Comparison of ENCODE assay signal across 1 cellular context in the genomic region with DNA sequence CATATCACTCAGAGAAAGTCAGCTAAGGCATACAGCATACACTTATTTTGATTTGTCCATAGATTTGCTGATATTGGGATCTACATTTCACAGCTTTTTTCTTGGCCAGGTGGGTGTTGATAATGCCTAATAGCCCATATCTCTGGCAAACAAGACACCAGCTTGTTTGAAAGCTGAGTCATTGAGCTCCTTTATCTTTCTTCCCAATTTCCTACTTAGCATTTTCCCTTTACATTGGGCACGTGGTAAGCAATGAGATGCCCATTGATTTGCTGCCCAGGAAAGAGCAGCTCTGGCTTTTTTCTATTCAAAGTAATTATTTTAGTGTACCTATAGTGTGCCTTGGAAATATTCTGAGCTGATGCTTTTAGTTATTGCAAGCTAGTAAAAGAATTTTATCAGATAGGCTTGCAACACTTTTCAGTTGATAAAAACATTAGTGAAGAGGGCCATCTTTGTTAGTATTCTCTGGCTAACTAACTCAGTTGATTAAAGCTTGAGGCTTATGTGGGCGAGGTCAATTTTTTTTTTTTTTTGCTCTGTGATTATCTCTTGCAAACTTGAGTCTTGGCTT.
TF ChIP-seq lines count a peak whose summit lies in the region.

No MANE protein-coding gene starts in this region.

TF ChIP-seq in K562, 482 proteins besides CTCF, POLR2A, EP300 and RAD21 (continued from another document and continues in another):
- TF ChIP-seq, protein P1, sequence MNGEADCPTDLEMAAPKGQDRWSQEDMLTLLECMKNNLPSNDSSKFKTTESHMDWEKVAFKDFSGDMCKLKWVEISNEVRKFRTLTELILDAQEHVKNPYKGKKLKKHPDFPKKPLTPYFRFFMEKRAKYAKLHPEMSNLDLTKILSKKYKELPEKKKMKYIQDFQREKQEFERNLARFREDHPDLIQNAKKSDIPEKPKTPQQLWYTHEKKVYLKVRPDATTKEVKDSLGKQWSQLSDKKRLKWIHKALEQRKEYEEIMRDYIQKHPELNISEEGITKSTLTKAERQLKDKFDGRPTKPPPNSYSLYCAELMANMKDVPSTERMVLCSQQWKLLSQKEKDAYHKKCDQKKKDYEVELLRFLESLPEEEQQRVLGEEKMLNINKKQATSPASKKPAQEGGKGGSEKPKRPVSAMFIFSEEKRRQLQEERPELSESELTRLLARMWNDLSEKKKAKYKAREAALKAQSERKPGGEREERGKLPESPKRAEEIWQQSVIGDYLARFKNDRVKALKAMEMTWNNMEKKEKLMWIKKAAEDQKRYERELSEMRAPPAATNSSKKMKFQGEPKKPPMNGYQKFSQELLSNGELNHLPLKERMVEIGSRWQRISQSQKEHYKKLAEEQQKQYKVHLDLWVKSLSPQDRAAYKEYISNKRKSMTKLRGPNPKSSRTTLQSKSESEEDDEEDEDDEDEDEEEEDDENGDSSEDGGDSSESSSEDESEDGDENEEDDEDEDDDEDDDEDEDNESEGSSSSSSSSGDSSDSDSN (IDR thresholded peaks at IDR 0.05; ENCODE audit: borderline replicate concordance in 1 of 2, low read depth in 2 of 2, low read length in 2 of 2): no peak
- TF ChIP-seq ZNF274 (IDR thresholded peaks at IDR 0.05; ENCODE audit: borderline replicate concordance, low read depth, low read length) (peak; percentile 78), ZNF24 (IDR thresholded peaks at IDR 0.05) (peak; percentile 42; the same call in 1 of the 2 replicates), MTA1 (IDR thresholded peaks at IDR 0.05; ENCODE audit: borderline replicate concordance) (peak; percentile 94), TAL1 (IDR thresholded peaks at IDR 0.05) (peak; percentile 100), RBM22 (IDR thresholded peaks at IDR 0.05; ENCODE audit: low read depth, low read length, poor library complexity, severe bottlenecking) (no peak), ZNF175 (CRISPR knock-in tag; IDR thresholded peaks at IDR 0.05; ENCODE audit: low read depth) (peak; percentile 96), CSDE1 (IDR thresholded peaks at IDR 0.05) (no peak), E2F3 (CRISPR knock-in tag; IDR thresholded peaks at IDR 0.05) (no peak), EZH2 (IDR thresholded peaks at IDR 0.05; ENCODE audit: borderline replicate concordance, low read depth, low read length) (peak; percentile 61; the same call in 1 of the 2 replicates), SIN3B (IDR thresholded peaks at IDR 0.05; ENCODE audit: low read depth) (no peak), TAF7 (tag; IDR thresholded peaks at IDR 0.05) (no peak), ZNF224 (CRISPR knock-in tag; IDR thresholded peaks at IDR 0.05) (no peak), HDAC8 (tag; IDR thresholded peaks at IDR 0.05) (no peak), NFIC (IDR thresholded peaks at IDR 0.05) (peak; percentile 96), CBX3 (IDR thresholded peaks at IDR 0.05; ENCODE audit: borderline replicate concordance in 1 of 2, low read length in 2 of 2) (peak in 1 of 2 experiments; percentile 46; a peak in 1 of 3 replicates), NCOA1 (IDR thresholded peaks at IDR 0.05; ENCODE audit: low read depth) (peak; percentile 94), PTBP1 (IDR thresholded peaks at IDR 0.05; ENCODE audit: low read depth, low read length) (no peak), PRMT5 (CRISPR knock-in tag; IDR thresholded peaks at IDR 0.05) (no peak), TSC22D4 (tag; IDR thresholded peaks at IDR 0.05) (no peak), DNMT1 (IDR thresholded peaks at IDR 0.05) (peak; percentile 6; the same call in 1 of the 2 replicates), ZNF408 (CRISPR knock-in tag; IDR thresholded peaks at IDR 0.05; ENCODE audit: low read depth) (no peak), GABPB1 (CRISPR knock-in tag; IDR thresholded peaks at IDR 0.05) (no peak; the same call in 1 of the 2 replicates), NR2C1 (IDR thresholded peaks at IDR 0.05) (no peak), NR2C1 (tag; IDR thresholded peaks at IDR 0.05) (peak; percentile 70), ZNF436 (CRISPR knock-in tag; IDR thresholded peaks at IDR 0.05) (no peak), TRIM28 (IDR thresholded peaks at IDR 0.05) (0 out of 2 replicates have a peak, but pooled peaks have one; percentile 11), TAF1 (IDR thresholded peaks at IDR 0.05; ENCODE audit: control insufficient read depth, extremely low read depth, insufficient read depth, low read length, severe bottlenecking) (no peak), ZNF134 (CRISPR knock-in tag; conservative IDR thresholded peaks at IDR 0.05) (peak; percentile 69; the same call in 1 of the 2 replicates), XRCC5 (IDR thresholded peaks at IDR 0.05; ENCODE audit: low read depth, low read length) (no peak), GATAD2B (IDR thresholded peaks at IDR 0.05; ENCODE audit: borderline replicate concordance) (peak; percentile 99), ZFX (CRISPR knock-in tag; IDR thresholded peaks at IDR 0.05) (0 out of 2 replicates have a peak, but pooled peaks have one; percentile 5)
- TF ChIP-seq, protein P2, sequence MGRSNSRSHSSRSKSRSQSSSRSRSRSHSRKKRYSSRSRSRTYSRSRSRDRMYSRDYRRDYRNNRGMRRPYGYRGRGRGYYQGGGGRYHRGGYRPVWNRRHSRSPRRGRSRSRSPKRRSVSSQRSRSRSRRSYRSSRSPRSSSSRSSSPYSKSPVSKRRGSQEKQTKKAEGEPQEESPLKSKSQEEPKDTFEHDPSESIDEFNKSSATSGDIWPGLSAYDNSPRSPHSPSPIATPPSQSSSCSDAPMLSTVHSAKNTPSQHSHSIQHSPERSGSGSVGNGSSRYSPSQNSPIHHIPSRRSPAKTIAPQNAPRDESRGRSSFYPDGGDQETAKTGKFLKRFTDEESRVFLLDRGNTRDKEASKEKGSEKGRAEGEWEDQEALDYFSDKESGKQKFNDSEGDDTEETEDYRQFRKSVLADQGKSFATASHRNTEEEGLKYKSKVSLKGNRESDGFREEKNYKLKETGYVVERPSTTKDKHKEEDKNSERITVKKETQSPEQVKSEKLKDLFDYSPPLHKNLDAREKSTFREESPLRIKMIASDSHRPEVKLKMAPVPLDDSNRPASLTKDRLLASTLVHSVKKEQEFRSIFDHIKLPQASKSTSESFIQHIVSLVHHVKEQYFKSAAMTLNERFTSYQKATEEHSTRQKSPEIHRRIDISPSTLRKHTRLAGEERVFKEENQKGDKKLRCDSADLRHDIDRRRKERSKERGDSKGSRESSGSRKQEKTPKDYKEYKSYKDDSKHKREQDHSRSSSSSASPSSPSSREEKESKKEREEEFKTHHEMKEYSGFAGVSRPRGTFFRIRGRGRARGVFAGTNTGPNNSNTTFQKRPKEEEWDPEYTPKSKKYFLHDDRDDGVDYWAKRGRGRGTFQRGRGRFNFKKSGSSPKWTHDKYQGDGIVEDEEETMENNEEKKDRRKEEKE (IDR thresholded peaks at IDR 0.05; ENCODE audit: borderline replicate concordance in 1 of 2, control insufficient read depth in 1 of 2, low read depth in 2 of 2, low read length in 1 of 2): peak in 1 of 2 experiments; percentile 79; a peak in 1 of 4 replicates
- TF ChIP-seq, protein P3, sequence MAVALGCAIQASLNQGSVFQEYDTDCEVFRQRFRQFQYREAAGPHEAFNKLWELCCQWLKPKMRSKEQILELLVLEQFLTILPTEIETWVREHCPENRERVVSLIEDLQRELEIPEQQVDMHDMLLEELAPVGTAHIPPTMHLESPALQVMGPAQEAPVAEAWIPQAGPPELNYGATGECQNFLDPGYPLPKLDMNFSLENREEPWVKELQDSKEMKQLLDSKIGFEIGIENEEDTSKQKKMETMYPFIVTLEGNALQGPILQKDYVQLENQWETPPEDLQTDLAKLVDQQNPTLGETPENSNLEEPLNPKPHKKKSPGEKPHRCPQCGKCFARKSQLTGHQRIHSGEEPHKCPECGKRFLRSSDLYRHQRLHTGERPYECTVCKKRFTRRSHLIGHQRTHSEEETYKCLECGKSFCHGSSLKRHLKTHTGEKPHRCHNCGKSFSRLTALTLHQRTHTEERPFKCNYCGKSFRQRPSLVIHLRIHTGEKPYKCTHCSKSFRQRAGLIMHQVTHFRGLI (CRISPR knock-in tag; IDR thresholded peaks at IDR 0.05): peak; percentile 73; the same call in 1 of the 2 replicates
- TF ChIP-seq, protein P4, sequence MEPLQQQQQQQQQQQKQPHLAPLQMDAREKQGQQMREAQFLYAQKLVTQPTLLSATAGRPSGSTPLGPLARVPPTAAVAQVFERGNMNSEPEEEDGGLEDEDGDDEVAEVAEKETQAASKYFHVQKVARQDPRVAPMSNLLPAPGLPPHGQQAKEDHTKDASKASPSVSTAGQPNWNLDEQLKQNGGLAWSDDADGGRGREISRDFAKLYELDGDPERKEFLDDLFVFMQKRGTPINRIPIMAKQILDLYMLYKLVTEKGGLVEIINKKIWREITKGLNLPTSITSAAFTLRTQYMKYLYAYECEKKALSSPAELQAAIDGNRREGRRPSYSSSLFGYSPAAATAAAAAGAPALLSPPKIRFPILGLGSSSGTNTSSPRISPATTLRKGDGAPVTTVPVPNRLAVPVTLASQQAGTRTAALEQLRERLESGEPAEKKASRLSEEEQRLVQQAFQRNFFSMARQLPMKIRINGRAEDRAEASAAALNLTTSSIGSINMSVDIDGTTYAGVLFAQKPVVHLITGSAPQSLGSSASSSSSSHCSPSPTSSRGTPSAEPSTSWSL (CRISPR knock-in tag; IDR thresholded peaks at IDR 0.05; ENCODE audit: borderline replicate concordance): no peak
- TF ChIP-seq, protein P5, sequence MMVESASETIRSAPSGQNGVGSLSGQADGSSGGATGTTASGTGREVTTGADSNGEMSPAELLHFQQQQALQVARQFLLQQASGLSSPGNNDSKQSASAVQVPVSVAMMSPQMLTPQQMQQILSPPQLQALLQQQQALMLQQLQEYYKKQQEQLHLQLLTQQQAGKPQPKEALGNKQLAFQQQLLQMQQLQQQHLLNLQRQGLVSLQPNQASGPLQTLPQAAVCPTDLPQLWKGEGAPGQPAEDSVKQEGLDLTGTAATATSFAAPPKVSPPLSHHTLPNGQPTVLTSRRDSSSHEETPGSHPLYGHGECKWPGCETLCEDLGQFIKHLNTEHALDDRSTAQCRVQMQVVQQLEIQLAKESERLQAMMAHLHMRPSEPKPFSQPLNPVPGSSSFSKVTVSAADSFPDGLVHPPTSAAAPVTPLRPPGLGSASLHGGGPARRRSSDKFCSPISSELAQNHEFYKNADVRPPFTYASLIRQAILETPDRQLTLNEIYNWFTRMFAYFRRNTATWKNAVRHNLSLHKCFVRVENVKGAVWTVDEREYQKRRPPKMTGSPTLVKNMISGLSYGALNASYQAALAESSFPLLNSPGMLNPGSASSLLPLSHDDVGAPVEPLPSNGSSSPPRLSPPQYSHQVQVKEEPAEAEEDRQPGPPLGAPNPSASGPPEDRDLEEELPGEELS (CRISPR knock-in tag; IDR thresholded peaks at IDR 0.05; ENCODE audit: borderline replicate concordance): no peak
- TF ChIP-seq, protein P6, sequence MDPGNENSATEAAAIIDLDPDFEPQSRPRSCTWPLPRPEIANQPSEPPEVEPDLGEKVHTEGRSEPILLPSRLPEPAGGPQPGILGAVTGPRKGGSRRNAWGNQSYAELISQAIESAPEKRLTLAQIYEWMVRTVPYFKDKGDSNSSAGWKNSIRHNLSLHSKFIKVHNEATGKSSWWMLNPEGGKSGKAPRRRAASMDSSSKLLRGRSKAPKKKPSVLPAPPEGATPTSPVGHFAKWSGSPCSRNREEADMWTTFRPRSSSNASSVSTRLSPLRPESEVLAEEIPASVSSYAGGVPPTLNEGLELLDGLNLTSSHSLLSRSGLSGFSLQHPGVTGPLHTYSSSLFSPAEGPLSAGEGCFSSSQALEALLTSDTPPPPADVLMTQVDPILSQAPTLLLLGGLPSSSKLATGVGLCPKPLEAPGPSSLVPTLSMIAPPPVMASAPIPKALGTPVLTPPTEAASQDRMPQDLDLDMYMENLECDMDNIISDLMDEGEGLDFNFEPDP (CRISPR knock-in tag; IDR thresholded peaks at IDR 0.05): no peak
- TF ChIP-seq, protein P7, sequence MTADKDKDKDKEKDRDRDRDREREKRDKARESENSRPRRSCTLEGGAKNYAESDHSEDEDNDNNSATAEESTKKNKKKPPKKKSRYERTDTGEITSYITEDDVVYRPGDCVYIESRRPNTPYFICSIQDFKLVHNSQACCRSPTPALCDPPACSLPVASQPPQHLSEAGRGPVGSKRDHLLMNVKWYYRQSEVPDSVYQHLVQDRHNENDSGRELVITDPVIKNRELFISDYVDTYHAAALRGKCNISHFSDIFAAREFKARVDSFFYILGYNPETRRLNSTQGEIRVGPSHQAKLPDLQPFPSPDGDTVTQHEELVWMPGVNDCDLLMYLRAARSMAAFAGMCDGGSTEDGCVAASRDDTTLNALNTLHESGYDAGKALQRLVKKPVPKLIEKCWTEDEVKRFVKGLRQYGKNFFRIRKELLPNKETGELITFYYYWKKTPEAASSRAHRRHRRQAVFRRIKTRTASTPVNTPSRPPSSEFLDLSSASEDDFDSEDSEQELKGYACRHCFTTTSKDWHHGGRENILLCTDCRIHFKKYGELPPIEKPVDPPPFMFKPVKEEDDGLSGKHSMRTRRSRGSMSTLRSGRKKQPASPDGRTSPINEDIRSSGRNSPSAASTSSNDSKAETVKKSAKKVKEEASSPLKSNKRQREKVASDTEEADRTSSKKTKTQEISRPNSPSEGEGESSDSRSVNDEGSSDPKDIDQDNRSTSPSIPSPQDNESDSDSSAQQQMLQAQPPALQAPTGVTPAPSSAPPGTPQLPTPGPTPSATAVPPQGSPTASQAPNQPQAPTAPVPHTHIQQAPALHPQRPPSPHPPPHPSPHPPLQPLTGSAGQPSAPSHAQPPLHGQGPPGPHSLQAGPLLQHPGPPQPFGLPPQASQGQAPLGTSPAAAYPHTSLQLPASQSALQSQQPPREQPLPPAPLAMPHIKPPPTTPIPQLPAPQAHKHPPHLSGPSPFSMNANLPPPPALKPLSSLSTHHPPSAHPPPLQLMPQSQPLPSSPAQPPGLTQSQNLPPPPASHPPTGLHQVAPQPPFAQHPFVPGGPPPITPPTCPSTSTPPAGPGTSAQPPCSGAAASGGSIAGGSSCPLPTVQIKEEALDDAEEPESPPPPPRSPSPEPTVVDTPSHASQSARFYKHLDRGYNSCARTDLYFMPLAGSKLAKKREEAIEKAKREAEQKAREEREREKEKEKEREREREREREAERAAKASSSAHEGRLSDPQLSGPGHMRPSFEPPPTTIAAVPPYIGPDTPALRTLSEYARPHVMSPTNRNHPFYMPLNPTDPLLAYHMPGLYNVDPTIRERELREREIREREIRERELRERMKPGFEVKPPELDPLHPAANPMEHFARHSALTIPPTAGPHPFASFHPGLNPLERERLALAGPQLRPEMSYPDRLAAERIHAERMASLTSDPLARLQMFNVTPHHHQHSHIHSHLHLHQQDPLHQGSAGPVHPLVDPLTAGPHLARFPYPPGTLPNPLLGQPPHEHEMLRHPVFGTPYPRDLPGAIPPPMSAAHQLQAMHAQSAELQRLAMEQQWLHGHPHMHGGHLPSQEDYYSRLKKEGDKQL (CRISPR knock-in tag; IDR thresholded peaks at IDR 0.05; ENCODE audit: borderline replicate concordance): no peak
- TF ChIP-seq, protein P8, sequence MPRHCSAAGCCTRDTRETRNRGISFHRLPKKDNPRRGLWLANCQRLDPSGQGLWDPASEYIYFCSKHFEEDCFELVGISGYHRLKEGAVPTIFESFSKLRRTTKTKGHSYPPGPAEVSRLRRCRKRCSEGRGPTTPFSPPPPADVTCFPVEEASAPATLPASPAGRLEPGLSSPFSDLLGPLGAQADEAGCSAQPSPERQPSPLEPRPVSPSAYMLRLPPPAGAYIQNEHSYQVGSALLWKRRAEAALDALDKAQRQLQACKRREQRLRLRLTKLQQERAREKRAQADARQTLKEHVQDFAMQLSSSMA (CRISPR knock-in tag; IDR thresholded peaks at IDR 0.05): no peak
- TF ChIP-seq, protein P9, sequence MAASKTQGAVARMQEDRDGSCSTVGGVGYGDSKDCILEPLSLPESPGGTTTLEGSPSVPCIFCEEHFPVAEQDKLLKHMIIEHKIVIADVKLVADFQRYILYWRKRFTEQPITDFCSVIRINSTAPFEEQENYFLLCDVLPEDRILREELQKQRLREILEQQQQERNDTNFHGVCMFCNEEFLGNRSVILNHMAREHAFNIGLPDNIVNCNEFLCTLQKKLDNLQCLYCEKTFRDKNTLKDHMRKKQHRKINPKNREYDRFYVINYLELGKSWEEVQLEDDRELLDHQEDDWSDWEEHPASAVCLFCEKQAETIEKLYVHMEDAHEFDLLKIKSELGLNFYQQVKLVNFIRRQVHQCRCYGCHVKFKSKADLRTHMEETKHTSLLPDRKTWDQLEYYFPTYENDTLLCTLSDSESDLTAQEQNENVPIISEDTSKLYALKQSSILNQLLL (CRISPR knock-in tag; IDR thresholded peaks at IDR 0.05; ENCODE audit: borderline replicate concordance): no peak
